Comparison of ENCODE assay signal across 24 cellular contexts in genomic region chr19:2808129-2808941, GRCh38. TPM values are rescaled to one million over a fixed set of nuclear protein-coding genes. Genes with fewer than 3 reads are reported as not detected.
"Had no signal": no experiment of that assay in that cellular context is flagged by ENCODE, and none has a peak within 500 bp of the region (broad histone marks: within the 10 kb centered on the region; RNA-seq: fewer than 3 reads in every experiment).

No MANE protein-coding gene starts in this region.

- H3K9me3 ChIP-seq: heart left ventricle, prostate gland, right lobe of liver, spleen, tibial artery, upper lobe of left lung, uterus had no signal

- DNase-seq: effector memory CD4-positive, alpha-beta T cell; hippocampal formation; mammary epithelial cell; naive thymus-derived CD4-positive, alpha-beta T cell; nucleus accumbens; spleen; stimulated activated CD4-positive, alpha-beta T cell treated with anti-CD3 and anti-CD28 coated beads, Interleukin-15, amount 100 ng/mL, for 24 hours; stimulated activated CD4-positive, alpha-beta T cell treated with anti-CD3 and anti-CD28 coated beads, Interleukin-1b, Interleukin-23, amount 100 ng/mL, for 48 hours; stimulated activated CD4-positive, alpha-beta T cell treated with anti-CD3 and anti-CD28 coated beads, Interleukin-4, amount 100 ng/mL, for 24 hours; tibial artery; uterus had no signal

- H3K79me2 ChIP-seq: parathyroid adenoma had no signal

- H3K27ac ChIP-seq: heart left ventricle, parathyroid adenoma, prostate gland, right lobe of liver, spleen, tibial artery, upper lobe of left lung, uterus had no signal

- H3K9ac ChIP-seq: parathyroid adenoma had no signal

- H3K27me3 ChIP-seq: heart left ventricle, right lobe of liver, spleen, tibial artery, upper lobe of left lung, uterus had no signal

- H3K36me3 ChIP-seq: uterus had no signal

- H3K4me3 ChIP-seq: heart left ventricle, prostate gland, right lobe of liver, spleen, tibial artery, upper lobe of left lung, uterus had no signal

- FAIRE-seq: endometrium, frontal cortex had no signal

- H2AFZ ChIP-seq: parathyroid adenoma had no signal

- ATAC-seq: esophagus mucosa; heart left ventricle; left lobe of liver; naive thymus-derived CD4-positive, alpha-beta T cell; right lobe of liver; stimulated activated memory B cell treated with anti-CD40 and anti-IgM and Interleukin-4, amounts not matched to agents 10 μg/mL and 1 μg/mL and 100 μg/mL, for 72 hours had no signal

- H3K4me1 ChIP-seq: parathyroid adenoma, spleen, tibial artery, upper lobe of left lung, uterus had no signal

RNA-seq across cellular contexts. Expression of gene ZNF556, which starts 58.8 kb away (rescaled TPM):
- total RNA-seq: glomerular endothelial cell; left lobe of liver; mesenteric fat pad; mononuclear cell; naive thymus-derived CD4-positive, alpha-beta T cell; right lobe of liver; upper lobe of left lung had no signal
- polyA plus RNA-seq: heart left ventricle; mammary epithelial cell; naive thymus-derived CD4-positive, alpha-beta T cell had no signal
